In the genomic region with DNA sequence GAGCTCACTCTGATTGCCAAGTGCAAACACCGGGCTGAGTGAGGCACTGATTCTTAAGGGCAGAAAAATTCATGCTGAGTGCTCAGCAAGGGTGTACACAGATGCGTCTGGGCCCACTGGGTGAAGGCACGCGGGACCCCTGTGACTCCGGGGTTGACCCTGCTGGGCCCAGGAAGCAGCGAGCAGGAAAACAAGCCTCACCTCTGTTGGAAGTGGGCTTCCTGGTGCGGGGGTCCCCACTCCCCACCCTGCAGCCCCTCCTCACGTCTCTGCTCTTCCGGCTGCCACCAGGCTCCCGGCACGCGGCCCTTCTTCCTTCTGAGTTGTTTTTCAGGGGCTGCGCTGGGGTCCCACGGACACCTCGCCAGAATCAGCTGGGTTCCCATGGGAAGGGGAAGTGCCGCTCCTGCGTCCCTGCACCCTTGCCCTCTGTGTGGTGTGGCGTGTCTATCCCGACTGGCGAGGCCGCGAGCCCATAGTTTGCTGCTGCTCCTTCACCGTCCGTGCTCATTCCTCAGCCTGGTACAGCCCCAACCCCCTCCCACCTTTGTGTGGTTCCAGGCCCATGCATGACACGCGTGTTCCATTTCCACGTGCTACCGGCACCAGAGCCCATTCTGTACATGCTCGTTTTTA, we compare ENCODE assay signal across 20 cellular contexts.
DNase-seq lines count a peak whose midpoint lies in the region; ATAC-seq and TF ChIP-seq lines count a peak whose summit lies in the region.
"Had no signal": no experiment of that assay in that cellular context is flagged by ENCODE, and none has a peak within 500 bp of the region (broad histone marks: within the 10 kb centered on the region; RNA-seq: fewer than 3 reads in every experiment).

No MANE protein-coding gene starts in this region.

- no peak overlapping the region for H3K27ac Mint-ChIP-seq in T-helper 17 cell
- H3K27ac Mint-ChIP-seq: activated CD4-positive, alpha-beta T cell treated with anti-CD3 and anti-CD28 coated beads, Interleukin-2, amount 10 ng/mL, durations not matched to agents 7 days and 5 days had no signal

- no peaks in the 10 kb centered on the region for H3K79me2 ChIP-seq in Karpas-422 (ENCODE audit: low read length)

- no peak overlapping the region for H3K4me3 Mint-ChIP-seq in T-helper 17 cell
- H3K4me3 Mint-ChIP-seq: activated CD4-positive, alpha-beta T cell treated with anti-CD3 and anti-CD28 coated beads, Interleukin-2, amount 10 ng/mL, durations not matched to agents 7 days and 5 days had no signal

- H3K27me3 Mint-ChIP-seq in T-helper 17 cell: peaks cover 41% of the 10 kb centered on the region
- H3K27me3 Mint-ChIP-seq: activated CD4-positive, alpha-beta T cell treated with anti-CD3 and anti-CD28 coated beads, Interleukin-2, amount 10 ng/mL, durations not matched to agents 7 days and 5 days had no signal

- no peak overlapping the region for H3K9ac ChIP-seq in Karpas-422 (ENCODE audit: low read length)
- H3K9ac ChIP-seq: BLaER1 treated with 17β-estradiol and CSF1 and Interleukin-3, amounts not matched to agents 10 nM and 100 nM had no signal

- no peak for TF ChIP-seq CTCF in spleen (IDR thresholded peaks at IDR 0.05 in 8 of 11, conservative IDR thresholded peaks at IDR 0.05 in 3 of 11)

- no peak for TF ChIP-seq POLR2A in spleen (IDR thresholded peaks at IDR 0.05)

- no peak for ATAC-seq in activated CD4-positive, CD25-positive, alpha-beta regulatory T cell treated with anti-CD3 and anti-CD28 coated beads, Interleukin-2, amount 50 U/mL, for 24 hours
- ATAC-seq in T-helper 17 cell: no peak
- no peak for ATAC-seq in HG03520 (IDR thresholded peaks at IDR 0.05; ENCODE audit: unreplicated experiment)
- ATAC-seq in GM19328 (IDR thresholded peaks at IDR 0.05; ENCODE audit: unreplicated experiment): no peak
- ATAC-seq: left colon had no signal

- no peak overlapping the region for H3K4me2 ChIP-seq in Karpas-422 (ENCODE audit: low read depth, low read length, poor library complexity, severe bottlenecking)
- H3K4me2 ChIP-seq: BLaER1 treated with 17β-estradiol and CSF1 and Interleukin-3, amounts not matched to agents 10 nM and 100 nM had no signal

- H3K27me3 ChIP-seq in spleen (replicated peaks in 1 of 7) (peaks cover 0 to 100% (median 23%) of the 10 kb centered on the region in 7 donors), Karpas-422 (ENCODE audit: low read length) (no peaks in the 10 kb centered on the region)

- no peak overlapping the region for H3K27ac ChIP-seq in spleen
- no peak overlapping the region for H3K27ac ChIP-seq in Karpas-422 (ENCODE audit: low read length)
- H3K27ac ChIP-seq: BLaER1 treated with 17β-estradiol and CSF1 and Interleukin-3, amounts not matched to agents 10 nM and 100 nM had no signal

- H4K20me1 ChIP-seq in Karpas-422 (ENCODE audit: insufficient read depth, low read depth, low read length): no peaks in the 10 kb centered on the region; the same call in 1 of the 2 replicates

- H2AFZ ChIP-seq in Karpas-422 (ENCODE audit: low read length): no peak overlapping the region

- no peaks in the 10 kb centered on the region for H3K4me1 Mint-ChIP-seq in T-helper 17 cell
- H3K4me1 Mint-ChIP-seq: activated CD4-positive, alpha-beta T cell treated with anti-CD3 and anti-CD28 coated beads, Interleukin-2, amount 10 ng/mL, durations not matched to agents 7 days and 5 days had no signal

- H3K9me2 ChIP-seq in Karpas-422 (replicated peaks; ENCODE audit: insufficient read depth, low read length): no peaks in the 10 kb centered on the region

- intact Hi-C loops in spleen (cut with DNase I; ENCODE audit: low total_unique reads): no loop called here

- DNase-seq in activated CD4-positive, CD25-positive, alpha-beta regulatory T cell treated with anti-CD3 and anti-CD28 coated beads, Interleukin-2, amount 50 U/mL, for 72 hours: peak; percentile 17
- DNase-seq in T-helper 17 cell: peak in 2 of 3 donors; percentile 2 to 3
- peak; percentile 40 for DNase-seq in islet precursor cell
- DNase-seq in spleen: peak; percentile 41
- DNase-seq in Karpas-422: no peak
- DNase-seq: 8988T; activated CD4-positive, alpha-beta T cell treated with anti-CD3 and anti-CD28 coated beads, Interleukin-2, amount 10 ng/mL, durations not matched to agents 7 days and 5 days; amygdala; cerebellar nuclear complex; hypothalamus; Kasumi-1; NCI-H526 treated with DMSO at 0.1 percent for 48 hours; OCI-M1; stimulated activated CD4-positive, alpha-beta T cell treated with anti-CD3 and anti-CD28 coated beads, Interleukin-4, amount 100 ng/mL, for 24 hours; T-helper 9 cell had no signal

- no peaks in the 10 kb centered on the region for H3K36me3 Mint-ChIP-seq in T-helper 17 cell (ENCODE audit: low read depth)

- 64 to 78% (median 75%) methylated on average over 23 to 29 of the region's 29 CpGs for WGBS in spleen, 5 donors

- H3K36me3 ChIP-seq in spleen: no peaks in the 10 kb centered on the region
- H3K36me3 ChIP-seq in Karpas-422 (ENCODE audit: insufficient read depth, low read length): no peaks in the 10 kb centered on the region
- H3K36me3 ChIP-seq: BLaER1 treated with 17β-estradiol and CSF1 and Interleukin-3, amounts not matched to agents 10 nM and 100 nM had no signal

- H3K4me3 ChIP-seq in spleen (no peak overlapping the region), Karpas-422 (ENCODE audit: low read length) (no peak overlapping the region)
- H3K4me3 ChIP-seq: BLaER1 treated with 17β-estradiol and CSF1 and Interleukin-3, amounts not matched to agents 10 nM and 100 nM had no signal

- H3K9me3 ChIP-seq in T-helper 17 cell (ENCODE audit: control insufficient read depth, low read length, poor library complexity, severe bottlenecking) (no peaks in the 10 kb centered on the region), spleen (no peaks in the 10 kb centered on the region), Karpas-422 (ENCODE audit: low read length) (no peaks in the 10 kb centered on the region)
- H3K9me3 ChIP-seq: BLaER1 treated with 17β-estradiol and CSF1 and Interleukin-3, amounts not matched to agents 10 nM and 100 nM had no signal

- H3K4me1 ChIP-seq in spleen: no peaks in the 10 kb centered on the region
- H3K4me1 ChIP-seq in Karpas-422 (ENCODE audit: low read length): no peaks in the 10 kb centered on the region
